ENCODE assay signal across 1 cellular context in genomic region chr13:41427700-41428099, GRCh38.
TF ChIP-seq lines count a peak whose summit lies in the region.

No MANE protein-coding gene starts in this region.

TF ChIP-seq in SK-N-SH treated with all-trans-retinoic acid at 6 μM for 48 hours, 23 proteins besides CTCF, POLR2A, EP300 and RAD21 (continued from another document):
- TF ChIP-seq, protein P1, sequence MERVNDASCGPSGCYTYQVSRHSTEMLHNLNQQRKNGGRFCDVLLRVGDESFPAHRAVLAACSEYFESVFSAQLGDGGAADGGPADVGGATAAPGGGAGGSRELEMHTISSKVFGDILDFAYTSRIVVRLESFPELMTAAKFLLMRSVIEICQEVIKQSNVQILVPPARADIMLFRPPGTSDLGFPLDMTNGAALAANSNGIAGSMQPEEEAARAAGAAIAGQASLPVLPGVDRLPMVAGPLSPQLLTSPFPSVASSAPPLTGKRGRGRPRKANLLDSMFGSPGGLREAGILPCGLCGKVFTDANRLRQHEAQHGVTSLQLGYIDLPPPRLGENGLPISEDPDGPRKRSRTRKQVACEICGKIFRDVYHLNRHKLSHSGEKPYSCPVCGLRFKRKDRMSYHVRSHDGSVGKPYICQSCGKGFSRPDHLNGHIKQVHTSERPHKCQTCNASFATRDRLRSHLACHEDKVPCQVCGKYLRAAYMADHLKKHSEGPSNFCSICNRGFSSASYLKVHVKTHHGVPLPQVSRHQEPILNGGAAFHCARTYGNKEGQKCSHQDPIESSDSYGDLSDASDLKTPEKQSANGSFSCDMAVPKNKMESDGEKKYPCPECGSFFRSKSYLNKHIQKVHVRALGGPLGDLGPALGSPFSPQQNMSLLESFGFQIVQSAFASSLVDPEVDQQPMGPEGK (CRISPR knock-in tag; IDR thresholded peaks at IDR 0.05; ENCODE audit: borderline replicate concordance) = no peak
- TF ChIP-seq TOX (CRISPR knock-in tag; IDR thresholded peaks at IDR 0.05; ENCODE audit: borderline replicate concordance) (no peak), ZFP30 (CRISPR knock-in tag; IDR thresholded peaks at IDR 0.05) (no peak), OSR1 (CRISPR knock-in tag; IDR thresholded peaks at IDR 0.05) (no peak), CSDC2 (CRISPR knock-in tag; IDR thresholded peaks at IDR 0.05) (no peak), PPARA (CRISPR knock-in tag; IDR thresholded peaks at IDR 0.05; ENCODE audit: borderline replicate concordance) (no peak), TSHZ2 (CRISPR knock-in tag; IDR thresholded peaks at IDR 0.05) (no peak), RARB (CRISPR knock-in tag; IDR thresholded peaks at IDR 0.05) (no peak), TCF4 (CRISPR knock-in tag; IDR thresholded peaks at IDR 0.05; ENCODE audit: borderline replicate concordance) (no peak), ZNF565 (CRISPR knock-in tag; conservative IDR thresholded peaks at IDR 0.05; ENCODE audit: low read depth) (no peak), ZFP3 (CRISPR knock-in tag; IDR thresholded peaks at IDR 0.05) (no peak), ESRRG (CRISPR knock-in tag; IDR thresholded peaks at IDR 0.05) (no peak), ZNF8 (CRISPR knock-in tag; IDR thresholded peaks at IDR 0.05) (no peak), GLIS3 (CRISPR knock-in tag; IDR thresholded peaks at IDR 0.05) (no peak), ISL1 (CRISPR knock-in tag; IDR thresholded peaks at IDR 0.05) (no peak)
- TF ChIP-seq, protein P2, sequence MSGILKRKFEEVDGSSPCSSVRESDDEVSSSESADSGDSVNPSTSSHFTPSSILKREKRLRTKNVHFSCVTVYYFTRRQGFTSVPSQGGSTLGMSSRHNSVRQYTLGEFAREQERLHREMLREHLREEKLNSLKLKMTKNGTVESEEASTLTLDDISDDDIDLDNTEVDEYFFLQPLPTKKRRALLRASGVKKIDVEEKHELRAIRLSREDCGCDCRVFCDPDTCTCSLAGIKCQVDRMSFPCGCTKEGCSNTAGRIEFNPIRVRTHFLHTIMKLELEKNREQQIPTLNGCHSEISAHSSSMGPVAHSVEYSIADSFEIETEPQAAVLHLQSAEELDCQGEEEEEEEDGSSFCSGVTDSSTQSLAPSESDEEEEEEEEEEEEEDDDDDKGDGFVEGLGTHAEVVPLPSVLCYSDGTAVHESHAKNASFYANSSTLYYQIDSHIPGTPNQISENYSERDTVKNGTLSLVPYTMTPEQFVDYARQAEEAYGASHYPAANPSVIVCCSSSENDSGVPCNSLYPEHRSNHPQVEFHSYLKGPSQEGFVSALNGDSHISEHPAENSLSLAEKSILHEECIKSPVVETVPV (CRISPR knock-in tag; IDR thresholded peaks at IDR 0.05) = no peak
TF ChIP-seq in SK-N-SH treated with all-trans-retinoic acid at 6 μM for 48 hours: peak in this region for 0.
